ENCODE assay signal across 34 cellular contexts in genomic region chr17:61825448-61826137, GRCh38. TPM values are rescaled to one million over a fixed set of nuclear protein-coding genes. Genes with fewer than 3 reads are reported as not detected.
DNase-seq lines count a peak whose midpoint lies in the region; ATAC-seq, FAIRE-seq and TF ChIP-seq lines count a peak whose summit lies in the region.
"Had no signal": no experiment of that assay in that cellular context is flagged by ENCODE, and none has a peak within 500 bp of the region (broad histone marks: within the 10 kb centered on the region; RNA-seq: fewer than 3 reads in every experiment).

No MANE protein-coding gene starts in this region.

- 89% methylated on average over 2 of the region's 2 CpGs for WGBS in A549 (ENCODE audit: missing lambda C conversion rate)
- 98% methylated on average over 2 of the region's 2 CpGs for WGBS in GM12878 (ENCODE audit: insufficient coverage, insufficient replicate concordance, low lambda C conversion rate, missing lambda C conversion rate)

- no peak overlapping the region for H3K4me2 ChIP-seq in A549
- no peak overlapping the region for H3K4me2 ChIP-seq in GM12878 (ENCODE audit: control insufficient read depth, insufficient read depth)
- H3K4me2 ChIP-seq: BLaER1; BLaER1 treated with 17β-estradiol and CSF1 and Interleukin-3, amounts not matched to agents 10 nM and 100 nM had no signal

- no peaks in the 10 kb centered on the region for H3K27me3 ChIP-seq in GM12878 (replicated peaks in 1 of 2; ENCODE audit: control insufficient read depth in 2 of 2, insufficient read depth in 2 of 2, low read length in 1 of 2)
- H3K27me3 ChIP-seq: BE2C; BLaER1; BLaER1 treated with 17β-estradiol and CSF1 and Interleukin-3, amounts not matched to agents 10 nM and 100 nM had no signal

- TF ChIP-seq EP300 in A549 (IDR thresholded peaks at IDR 0.05) (no peak), GM12878 (IDR thresholded peaks at IDR 0.05; ENCODE audit: borderline replicate concordance in 1 of 2, control insufficient read depth in 1 of 2, low read depth in 2 of 2, low read length in 2 of 2) (no peak)

- TF ChIP-seq RAD21 in A549 (conservative IDR thresholded peaks at IDR 0.05 in 1 of 2, IDR thresholded peaks at IDR 0.05 in 1 of 2) (no peak), GM12878 (IDR thresholded peaks at IDR 0.05; ENCODE audit: insufficient read depth, low read depth, low read length) (no peak)

- FAIRE-seq in A549 (lab: Jason Lieb, UNC) (no peak), GM12878 (lab: Jason Lieb, UNC) (no peak), D721Med (lab: Jason Lieb, UNC) (no peak)
- FAIRE-seq: A204.1, G401.6 had no signal

- intact Hi-C loops in GM12878 (cut with micrococcal nuclease; ENCODE audit: unreplicated experiment): no loop called here

- H3K4me3 ChIP-seq in A549 (no peak overlapping the region), HEK293 (ENCODE audit: low read depth, low read length) (no peak overlapping the region), GM12878 (no peak overlapping the region)
- H3K4me3 ChIP-seq: BLaER1; BLaER1 treated with 17β-estradiol and CSF1 and Interleukin-3, amounts not matched to agents 10 nM and 100 nM had no signal

- no peak overlapping the region for H3K9ac ChIP-seq in GM12878 (ENCODE audit: control insufficient read depth, insufficient read depth, low read length)
- H3K9ac ChIP-seq: BLaER1; BLaER1 treated with 17β-estradiol and CSF1 and Interleukin-3, amounts not matched to agents 10 nM and 100 nM had no signal

- H3K4me1 ChIP-seq in A549 (no peaks in the 10 kb centered on the region), HEK293 (ENCODE audit: control insufficient read depth, insufficient read depth, low read length) (no peaks in the 10 kb centered on the region), GM12878 (ENCODE audit: control insufficient read depth, insufficient read depth, low read length) (no peaks in the 10 kb centered on the region; the same call in 1 of the 2 replicates)
- H3K4me1 ChIP-seq: BE2C; BLaER1; BLaER1 treated with 17β-estradiol and CSF1 and Interleukin-3, amounts not matched to agents 10 nM and 100 nM; Caco-2 had no signal

- ATAC-seq in A549: no peak
- ATAC-seq in GM12878: no peak
- no peak for ATAC-seq in GM21447 (IDR thresholded peaks at IDR 0.05; ENCODE audit: unreplicated experiment)
- ATAC-seq: CD8-positive, alpha-beta T cell had no signal

- H3K27ac ChIP-seq in A549 (no peak overlapping the region), HEK293 (ENCODE audit: extremely low read depth, low read depth, low read length) (no peak overlapping the region), GM12878 (ENCODE audit: control insufficient read depth, insufficient read depth) (no peak overlapping the region)
- H3K27ac ChIP-seq: 22Rv1; BLaER1; BLaER1 treated with 17β-estradiol and CSF1 and Interleukin-3, amounts not matched to agents 10 nM and 100 nM; C4-2B had no signal

- BruUV-seq in GM12878 (replicated peaks; lab: Mats Ljungman, UMichigan): no TSS peak

- DNase-seq in A549 (ENCODE audit: low read depth in 1 of 2, low spot score in 1 of 2) (no peak), GM12878 (ENCODE audit: low read depth, low spot score) (no peak), D721Med (ENCODE audit: insufficient read length, low spot score) (no peak), DMS114 treated with DMSO at 0.1 percent for 48 hours (lab: John Stamatoyannopoulos, UW; ENCODE audit: unreplicated experiment) (no peak)
- no peak for DNase-seq in activated naive CD4-positive, alpha-beta T cell treated with Interleukin-2 at 50 U/mL for 16 hours
- DNase-seq: 8988T; ACHN; AML-193; BE2C; C1 segment of cervical spinal cord; Caco-2; Calu3; CD4-positive, alpha-beta memory T cell; CD4-positive, alpha-beta T cell; CD4-positive, CD25-positive, alpha-beta regulatory T cell; CD8-positive, alpha-beta memory T cell; CD8-positive, alpha-beta T cell; COR-L47; DMS 273 treated with DMSO at 0.1 percent for 48 hours; DMS153; DMS53; DMS79; DMS79 treated with DMSO at 0.1 percent for 48 hours; DND-41; EL had no signal

- CTCF ChIA-PET in A549 (lab: Yijun Ruan, JAX): interaction anchor here (1.1 to 5.2 kb wide), 4 partner anchors 8 to 413 kb away, joined by 4 to 20 read pairs (median 6); no protein-coding TSS in a partner anchor
- CTCF ChIA-PET in HEK293 (lab: Yijun Ruan, JAX): interaction anchor here (1.0 to 1.1 kb wide), 2 partner anchors 11 to 14 kb away, joined by 3 to 5 read pairs; no protein-coding TSS in a partner anchor
- CTCF ChIA-PET in GM12878 (lab: Yijun Ruan, JAX): interaction anchor here (1.7 to 2.7 kb wide), 2 partner anchors 8 to 11 kb away, joined by 5 to 7 read pairs; no protein-coding TSS in a partner anchor

- POLR2A ChIA-PET in A549 (lab: Yijun Ruan, JAX): no interaction called here
- POLR2A ChIA-PET in HEK293 (lab: Yijun Ruan, JAX): no interaction called here
- POLR2A ChIA-PET in GM12878 (lab: Charles Lee): no interaction called here

- H3K79me2 ChIP-seq in GM12878 (ENCODE audit: control insufficient read depth, insufficient read depth, low read length): no peaks in the 10 kb centered on the region

- SMC1A ChIA-PET in GM12878 (lab: Charles Lee; ENCODE audit: uncharacterized antibody, unreplicated experiment): interaction anchor here (1.1 to 1.8 kb wide), 3 partner anchors 10 to 30 kb away, joined by 3 to 6 read pairs (median 4); no protein-coding TSS in a partner anchor

- TF ChIP-seq CTCF in A549 (IDR thresholded peaks at IDR 0.05): no peak
- TF ChIP-seq CTCF in HEK293 (tag by site-specific recombination; IDR thresholded peaks at IDR 0.05): no peak
- no peak for TF ChIP-seq CTCF in GM12878 (IDR thresholded peaks at IDR 0.05 in 2 of 3, conservative IDR thresholded peaks at IDR 0.05 in 1 of 3; ENCODE audit: control insufficient read depth in 2 of 3, extremely low read depth in 1 of 3, insufficient read depth in 1 of 3, low read depth in 3 of 3, low read length in 3 of 3)
- peak; percentile 87 for TF ChIP-seq CTCF in subcutaneous adipose tissue (IDR thresholded peaks at IDR 0.05; ENCODE audit: low read depth)
- TF ChIP-seq CTCF in D721Med (IDR thresholded peaks at IDR 0.05; ENCODE audit: insufficient read depth, missing control alignments): no peak

- in situ Hi-C loops in GM12878 (cut with MboI): no loop called here

- H4K20me1 ChIP-seq in GM12878 (ENCODE audit: control insufficient read depth, insufficient read depth): no peaks in the 10 kb centered on the region
- H4K20me1 ChIP-seq: BLaER1; BLaER1 treated with 17β-estradiol and CSF1 and Interleukin-3, amounts not matched to agents 10 nM and 100 nM had no signal

- RAD21 ChIA-PET in GM12878 (lab: Charles Lee; ENCODE audit: unreplicated experiment): no interaction called here

- H3K9me3 ChIP-seq in A549 (peaks cover 7% of the 10 kb centered on the region; the same call in 2 of the 3 replicates), HEK293 (ENCODE audit: control insufficient read depth, insufficient read depth, low read depth, low read length) (0 out of 2 replicates have a peak, but pooled peaks cover 2% of the 10 kb centered on the region), GM12878 (replicated peaks; ENCODE audit: control insufficient read depth, insufficient read depth, low read length) (peaks cover 9% of the 10 kb centered on the region; the same call in 2 of the 3 replicates)
- H3K9me3 ChIP-seq: Caco-2 had no signal

- TF ChIP-seq POLR2A in A549 (IDR thresholded peaks at IDR 0.05; ENCODE audit: low read length) (no peak), GM12878 (IDR thresholded peaks at IDR 0.05; ENCODE audit: low read depth, low read length) (no peak)

- H3K36me3 ChIP-seq in HEK293 (ENCODE audit: control insufficient read depth in 2 of 2, insufficient read depth in 1 of 2, low read length in 2 of 2): peaks cover 31 to 54% of the 10 kb centered on the region in 2 experiments
- peaks cover 2 to 4% of the 10 kb centered on the region in 2 experiments; a peak in 2 of 4 replicates for H3K36me3 ChIP-seq in GM12878 (ENCODE audit: control insufficient read depth in 2 of 2, insufficient read depth in 2 of 2, low read length in 1 of 2)

- no peak overlapping the region for H2AFZ ChIP-seq in GM12878 (ENCODE audit: control insufficient read depth, low read depth, low read length)

TF ChIP-seq in A549, 52 proteins besides CTCF, POLR2A, EP300 and RAD21 (continues in another document):
- TF ChIP-seq CBX2 (IDR thresholded peaks at IDR 0.05; ENCODE audit: borderline replicate concordance, low read depth): no peak
- no peak for TF ChIP-seq CBX8 (IDR thresholded peaks at IDR 0.05)
- TF ChIP-seq TP53 (CRISPR knock-in tag; IDR thresholded peaks at IDR 0.05): no peak

TF ChIP-seq in HEK293, 187 proteins besides CTCF, POLR2A, EP300 and RAD21 (continues in another document):
- TF ChIP-seq ZNF292 (tag by site-specific recombination; IDR thresholded peaks at IDR 0.05; ENCODE audit: borderline replicate concordance, low read depth): 0 out of 2 replicates have a peak, but pooled peaks have one; percentile 14

TF ChIP-seq in GM12878, 131 proteins besides CTCF, POLR2A, EP300 and RAD21 (continues in another document):
- TF ChIP-seq HDGF (IDR thresholded peaks at IDR 0.05): no peak

RNA-seq across cellular contexts. Expression of gene BRIP1, which starts 37.7 kb away (rescaled TPM):
- polyA plus RNA-seq in A549 (2011; rRNA removed) (8.8 and 11.5 TPM in 2 replicates), A549 (2017; fragmentation: RNase III; extraction: RNeasy Plus Mini Kit Qiagen cat#74134 plus additional on column Dnase treatment) (8.0 to 8.2 TPM (median 8.0 TPM) in 3 replicates), GM12878 (2011; rRNA removed) (12.3 and 20.7 TPM in 2 replicates), GM12878 (2014; fragmentation: Illumina TruSeq; extraction: Trizol) (18.6 and 22.4 TPM in 2 replicates), GM12878 (2014; fragmentation: Nextera tagmentation; extraction: Ambion mirVana) (1 to 10 TPM; 4.0 to 4.2 TPM), GM12878 (2014; rRNA removed) (8.1 and 8.7 TPM in 2 replicates), GM12878 (2016; fragmentation: Nextera tagmentation; extraction: Ambion mirVana) (10 to 100 TPM; 12.2 to 13.4 TPM)
- polyA plus RNA-seq in A549 (2012; cell fraction: cytosol; rRNA removed): 2.0 and 2.3 TPM in 2 replicates
- polyA plus RNA-seq in A549 (2012; cell fraction: nucleus; rRNA removed): 2.9 and 5.8 TPM in 2 replicates
- polyA minus RNA-seq in A549 (2011; rRNA and poly(A)+ RNA removed): 9.7 and 11.9 TPM in 2 replicates
- 65.4 and 73.6 TPM in 2 replicates for total RNA-seq in GM12878 (2013; cell fraction: nucleolus; rRNA removed)
- total RNA-seq in GM12878 (2014; rRNA removed) (20.0 and 23.1 TPM in 2 replicates), GM12878 (2014; rRNA removed; fragmentation: Illumina TruSeq; extraction: Trizol) (24.2 and 25.6 TPM in 2 replicates), GM12878 (2021) (14.5 and 15.0 TPM in 2 replicates), subcutaneous adipose tissue (1 to 10 TPM in 2 of 4 donors, under 1 TPM in 2; 0.33 to 1.1 (median 0.98) TPM)
- polyA plus RNA-seq in GM12878 (2011; ENCODE audit: low read depth): 2.6 TPM
- 4.4 and 5.3 TPM in 2 replicates for polyA plus RNA-seq in GM12878 (2011; cell fraction: cytosol; rRNA removed)
- polyA plus RNA-seq in GM12878 (2011; cell fraction: nucleus; rRNA removed): 9.0 and 11.1 TPM in 2 replicates
- 4.9 and 6.0 TPM in 2 replicates for polyA plus RNA-seq in GM12878 (2012)
- polyA minus RNA-seq in GM12878 (2011; rRNA and poly(A)+ RNA removed): 32.0 and 34.5 TPM in 2 replicates
- 6.3 and 7.4 TPM in 2 replicates for polyA minus RNA-seq in GM12878 (2011; cell fraction: cytosol; rRNA and poly(A)+ RNA removed)
- 21.9 and 47.4 TPM in 2 replicates for polyA minus RNA-seq in GM12878 (2011; cell fraction: nucleus; rRNA and poly(A)+ RNA removed)

Comparison
In these comparisons a context has a peak if more than half of its experiments do, and no peak if none do; other contexts are left out.
1. RNA of gene BRIP1, which starts 37.7 kb away (total RNA-seq): 14.5 to 73.6 TPM in GM12878; 0.33 to 1.1 TPM in subcutaneous adipose tissue; every median in the first group is over 4 times any median in the second.